1 cellular context compared by ENCODE assay signal in genomic region chr7:130951976-130952313, GRCh38.
TF ChIP-seq lines count a peak whose summit lies in the region.

No MANE protein-coding gene starts in this region.

TF ChIP-seq in A549, 52 proteins besides CTCF, POLR2A, EP300 and RAD21 (continued from another document):
- TF ChIP-seq PHF8 (IDR thresholded peaks at IDR 0.05; ENCODE audit: borderline replicate concordance, low read depth), result no peak
- TF ChIP-seq EHMT2 (IDR thresholded peaks at IDR 0.05; ENCODE audit: low read depth), result no peak
- TF ChIP-seq, protein P1, sequence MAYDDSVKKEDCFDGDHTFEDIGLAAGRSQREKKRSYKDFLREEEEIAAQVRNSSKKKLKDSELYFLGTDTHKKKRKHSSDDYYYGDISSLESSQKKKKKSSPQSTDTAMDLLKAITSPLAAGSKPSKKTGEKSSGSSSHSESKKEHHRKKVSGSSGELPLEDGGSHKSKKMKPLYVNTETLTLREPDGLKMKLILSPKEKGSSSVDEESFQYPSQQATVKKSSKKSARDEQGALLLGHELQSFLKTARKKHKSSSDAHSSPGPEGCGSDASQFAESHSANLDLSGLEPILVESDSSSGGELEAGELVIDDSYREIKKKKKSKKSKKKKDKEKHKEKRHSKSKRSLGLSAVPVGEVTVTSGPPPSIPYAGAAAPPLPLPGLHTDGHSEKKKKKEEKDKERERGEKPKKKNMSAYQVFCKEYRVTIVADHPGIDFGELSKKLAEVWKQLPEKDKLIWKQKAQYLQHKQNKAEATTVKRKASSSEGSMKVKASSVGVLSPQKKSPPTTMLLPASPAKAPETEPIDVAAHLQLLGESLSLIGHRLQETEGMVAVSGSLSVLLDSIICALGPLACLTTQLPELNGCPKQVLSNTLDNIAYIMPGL (CRISPR knock-in tag; IDR thresholded peaks at IDR 0.05; ENCODE audit: borderline replicate concordance), result no peak
- TF ChIP-seq, protein P2, sequence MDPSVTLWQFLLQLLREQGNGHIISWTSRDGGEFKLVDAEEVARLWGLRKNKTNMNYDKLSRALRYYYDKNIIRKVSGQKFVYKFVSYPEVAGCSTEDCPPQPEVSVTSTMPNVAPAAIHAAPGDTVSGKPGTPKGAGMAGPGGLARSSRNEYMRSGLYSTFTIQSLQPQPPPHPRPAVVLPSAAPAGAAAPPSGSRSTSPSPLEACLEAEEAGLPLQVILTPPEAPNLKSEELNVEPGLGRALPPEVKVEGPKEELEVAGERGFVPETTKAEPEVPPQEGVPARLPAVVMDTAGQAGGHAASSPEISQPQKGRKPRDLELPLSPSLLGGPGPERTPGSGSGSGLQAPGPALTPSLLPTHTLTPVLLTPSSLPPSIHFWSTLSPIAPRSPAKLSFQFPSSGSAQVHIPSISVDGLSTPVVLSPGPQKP (IDR thresholded peaks at IDR 0.05; ENCODE audit: low read depth, low read length), result no peak
- no peak for TF ChIP-seq CEBPB (IDR thresholded peaks at IDR 0.05)
- TF ChIP-seq FOXS1 (CRISPR knock-in tag; IDR thresholded peaks at IDR 0.05), result no peak
- TF ChIP-seq CHD2 (IDR thresholded peaks at IDR 0.05; ENCODE audit: low read length, partially characterized antibody), result no peak
